In genomic region chr17:41148971-41149651, GRCh38 we compare ENCODE assay signal across 6 cellular contexts. TPM values are rescaled to one million over a fixed set of nuclear protein-coding genes. Genes with fewer than 3 reads are reported as not detected.
"Had no signal": no experiment of that assay in that cellular context is flagged by ENCODE, and none has a peak within 500 bp of the region (broad histone marks: within the 10 kb centered on the region; RNA-seq: fewer than 3 reads in every experiment).

No MANE protein-coding gene starts in this region.

RNA-seq across cellular contexts. Expression of gene KRTAP4-5, which starts 0.5 kb away (rescaled TPM):
- total RNA-seq: HepG2, HT-29, IMR-90, M059J, Right ventricle myocardium superior, SK-MEL-5 had no signal
- polyA plus RNA-seq: HepG2, IMR-90 had no signal

RNA-seq across cellular contexts. Expression of gene KRTAP4-6, which starts 8.8 kb away (rescaled TPM):
- total RNA-seq: HepG2, HT-29, IMR-90, M059J, Right ventricle myocardium superior, SK-MEL-5 had no signal
- polyA plus RNA-seq: HepG2, IMR-90 had no signal

RNA-seq across cellular contexts. Expression of gene KRTAP4-4, which starts 11.4 kb away (rescaled TPM):
- total RNA-seq: HepG2, HT-29, IMR-90, M059J, Right ventricle myocardium superior, SK-MEL-5 had no signal
- polyA plus RNA-seq: HepG2, IMR-90 had no signal

RNA-seq across cellular contexts. Expression of gene KRTAP4-3, which starts 18.9 kb away (rescaled TPM):
- total RNA-seq: HepG2, HT-29, IMR-90, M059J, Right ventricle myocardium superior, SK-MEL-5 had no signal
- polyA plus RNA-seq: HepG2, IMR-90 had no signal

RNA-seq across cellular contexts. Expression of gene KRTAP4-12, which starts 25.1 kb away (rescaled TPM):
- total RNA-seq: HepG2, HT-29, M059J, Right ventricle myocardium superior, SK-MEL-5 had no signal
- polyA plus RNA-seq: HepG2 had no signal
